In the genomic region with DNA sequence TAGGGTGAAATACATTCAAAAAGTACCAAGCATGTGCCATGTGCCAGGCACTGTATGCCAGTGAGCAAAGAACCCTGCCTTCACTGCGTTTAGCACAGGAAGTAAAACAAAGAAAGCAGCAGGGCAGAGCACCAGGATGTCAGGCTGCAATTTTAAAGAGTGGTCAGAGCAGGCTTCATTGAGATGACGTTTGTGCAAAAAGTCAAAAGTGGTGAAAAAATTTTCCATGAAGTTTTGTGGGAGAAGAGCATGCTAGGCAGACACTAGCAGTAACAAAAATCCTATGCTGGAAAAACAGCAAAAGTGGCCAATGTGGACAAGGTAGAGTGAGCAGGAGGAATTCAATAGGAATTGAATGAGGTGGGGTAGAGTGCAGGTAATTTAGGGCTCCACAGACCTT, we compare ENCODE assay signal across 1 cellular context.
TF ChIP-seq lines count a peak whose summit lies in the region.

No MANE protein-coding gene starts in this region.

TF ChIP-seq in GM12878, 131 proteins besides CTCF, POLR2A, EP300 and RAD21:
- TF ChIP-seq MTA3 (IDR thresholded peaks at IDR 0.05; ENCODE audit: borderline replicate concordance, low read length): no peak
- no peak for TF ChIP-seq RB1 (IDR thresholded peaks at IDR 0.05; ENCODE audit: borderline replicate concordance)
- 0 out of 2 replicates have a peak, but pooled peaks have one; percentile 15 for TF ChIP-seq PML (IDR thresholded peaks at IDR 0.05; ENCODE audit: low read length)
- no peak for TF ChIP-seq IRF3 (IDR thresholded peaks at IDR 0.05)
- TF ChIP-seq SUPT20H (IDR thresholded peaks at IDR 0.05; ENCODE audit: borderline replicate concordance, control insufficient read depth, low read depth, low read length): no peak
- no peak for TF ChIP-seq IKZF1 (conservative IDR thresholded peaks at IDR 0.05)
